In the genomic region with DNA sequence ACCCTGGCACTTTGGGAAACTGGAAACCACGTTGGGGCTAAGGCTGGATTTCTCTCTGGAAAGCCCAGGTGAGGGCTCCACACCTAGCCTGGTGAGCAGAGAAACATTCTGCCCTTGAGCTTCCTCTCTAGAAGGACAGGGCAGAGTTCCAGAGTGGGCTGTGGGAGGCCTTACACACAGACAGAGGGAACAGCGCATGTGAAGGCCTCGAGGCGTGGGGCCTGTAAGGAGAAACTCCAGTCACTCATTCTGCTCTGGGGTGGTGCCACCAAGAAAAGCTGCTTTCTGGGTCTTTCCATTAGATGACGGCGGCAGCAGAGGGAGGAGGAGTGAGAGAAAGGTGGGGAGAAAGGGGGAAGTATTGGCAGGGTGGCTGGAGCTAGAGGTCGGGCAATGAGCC, we compare ENCODE assay signal across 1 cellular context.
TF ChIP-seq lines count a peak whose summit lies in the region.

No MANE protein-coding gene starts in this region.

TF ChIP-seq in H1, 55 proteins besides CTCF, POLR2A, EP300 and RAD21:
- no peak for TF ChIP-seq TCF12 (IDR thresholded peaks at IDR 0.05; ENCODE audit: low read depth, low read length)
- no peak for TF ChIP-seq SP2 (IDR thresholded peaks at IDR 0.05; ENCODE audit: low read length)
- TF ChIP-seq NRF1 (IDR thresholded peaks at IDR 0.05; ENCODE audit: low read depth, low read length) = no peak
- TF ChIP-seq SRF (IDR thresholded peaks at IDR 0.05; ENCODE audit: low read depth, low read length) = no peak
- TF ChIP-seq JUND (IDR thresholded peaks at IDR 0.05; ENCODE audit: low read length) = no peak
- TF ChIP-seq SUZ12 (IDR thresholded peaks at IDR 0.05; ENCODE audit: low read length) = no peak
- no peak for TF ChIP-seq BACH1 (IDR thresholded peaks at IDR 0.05; ENCODE audit: low read length)
- no peak for TF ChIP-seq SIRT6 (IDR thresholded peaks at IDR 0.05; ENCODE audit: low read length)
- no peak for TF ChIP-seq MAFK (IDR thresholded peaks at IDR 0.05; ENCODE audit: low read depth, low read length)
- no peak for TF ChIP-seq YY1 (IDR thresholded peaks at IDR 0.05; ENCODE audit: low read depth, low read length)
- TF ChIP-seq EGR1 (IDR thresholded peaks at IDR 0.05; ENCODE audit: borderline replicate concordance, low read depth, low read length) = no peak
- no peak for TF ChIP-seq RXRA (IDR thresholded peaks at IDR 0.05; ENCODE audit: insufficient read depth, low read depth, low read length)
- TF ChIP-seq SP4 (IDR thresholded peaks at IDR 0.05; ENCODE audit: low read length) = no peak
